Comparison of ENCODE assay signal across 2 cellular contexts in genomic region chr12:57929092-57929830, GRCh38.
A peak's percentile ranks its signal among the peaks of the same experiment; 100 is the strongest.
TF ChIP-seq lines count a peak whose summit lies in the region.

No MANE protein-coding gene starts in this region.

TF ChIP-seq in HEK293, 187 proteins besides CTCF, POLR2A, EP300 and RAD21 (continued from another document):
- TF ChIP-seq ZNF692 (tag by site-specific recombination; IDR thresholded peaks at IDR 0.05) = peak; percentile 74
- peak; percentile 60; the same call in 1 of the 2 replicates for TF ChIP-seq ZFP69B (tag by site-specific recombination; IDR thresholded peaks at IDR 0.05)
- TF ChIP-seq ZNF529 (tag by site-specific recombination; IDR thresholded peaks at IDR 0.05; ENCODE audit: insufficient replicate concordance) = no peak
- TF ChIP-seq ZNF626 (tag by site-specific recombination; IDR thresholded peaks at IDR 0.05) = no peak
- TF ChIP-seq ZNF24 (tag by site-specific recombination; IDR thresholded peaks at IDR 0.05) = no peak
- no peak for TF ChIP-seq ZNF169 (tag by site-specific recombination; IDR thresholded peaks at IDR 0.05)
TF ChIP-seq in HEK293: peak in this region for 2.

TF ChIP-seq in IMR-90, 13 proteins besides CTCF, POLR2A, EP300 and RAD21 (continued from another document):
- TF ChIP-seq NFE2L2 (IDR thresholded peaks at IDR 0.05; ENCODE audit: low read depth, low read length) (no peak), MAZ (IDR thresholded peaks at IDR 0.05; ENCODE audit: borderline replicate concordance, low read depth, low read length) (no peak), RFX5 (IDR thresholded peaks at IDR 0.05; ENCODE audit: low read depth, low read length) (no peak), FOS (IDR thresholded peaks at IDR 0.05; ENCODE audit: low read depth, low read length) (no peak), SMC3 (IDR thresholded peaks at IDR 0.05; ENCODE audit: low read depth, low read length) (no peak), MXI1 (IDR thresholded peaks at IDR 0.05; ENCODE audit: borderline replicate concordance, low read depth, low read length) (no peak)
